In the genomic region with DNA sequence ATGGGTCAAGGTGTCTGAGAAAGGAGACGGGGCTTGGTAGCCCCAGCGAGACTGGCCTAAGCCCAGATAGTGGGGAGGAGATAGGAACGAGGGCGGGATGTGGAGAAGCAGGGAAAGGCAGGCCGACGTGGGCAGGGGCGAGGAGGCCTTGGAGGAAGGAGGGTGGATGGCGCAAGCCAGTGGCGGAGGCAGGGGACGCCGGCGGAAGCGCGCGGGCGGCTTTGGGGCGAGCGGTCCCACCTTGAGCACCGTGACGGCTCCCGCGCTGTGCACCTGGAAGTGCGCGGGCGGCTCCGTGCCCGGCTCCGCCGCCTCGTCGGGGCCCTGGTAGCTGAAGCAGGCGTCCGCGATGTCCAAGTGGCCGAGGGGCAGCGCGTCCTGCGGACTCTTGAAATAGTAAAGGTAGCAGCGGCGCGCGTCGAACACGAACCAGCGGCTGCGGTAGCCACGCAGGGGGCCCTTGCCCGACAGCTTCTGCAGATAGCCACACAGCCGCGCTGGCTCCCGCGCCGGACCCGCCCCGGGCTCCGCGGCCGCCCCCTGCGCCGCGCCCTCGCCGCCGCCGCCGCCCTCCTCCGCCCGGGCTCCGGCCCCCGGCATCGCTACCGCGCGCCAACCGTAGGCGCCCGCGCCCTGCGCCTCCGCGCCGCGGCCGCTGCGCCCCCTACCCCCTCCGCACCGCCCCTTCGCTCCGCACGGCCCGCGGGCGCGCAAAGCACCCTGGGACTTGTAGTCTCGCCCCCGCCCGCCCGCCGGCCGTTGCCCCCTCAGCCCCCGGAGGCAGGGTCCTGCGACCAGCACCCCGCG, we compare ENCODE assay signal across 8 cellular contexts. TPM values are rescaled to one million over a fixed set of nuclear protein-coding genes. Genes with fewer than 3 reads are reported as not detected.
DNase-seq lines count a peak whose midpoint lies in the region; ATAC-seq and TF ChIP-seq lines count a peak whose summit lies in the region.

A gene (minus strand): TSS at position 659 of the 807 bp plus-strand sequence. CDS start 59 bp downstream, at position 600.

- H3K9me3 ChIP-seq in mucosa of stomach (ENCODE audit: control insufficient read depth, low read length) = no peaks in the 10 kb centered on the region

- H3K27me3 ChIP-seq in mucosa of stomach (ENCODE audit: control insufficient read depth, insufficient read depth, low read length) = no peaks in the 10 kb centered on the region

- H3K36me3 ChIP-seq in mucosa of stomach (ENCODE audit: control insufficient read depth, insufficient read depth, low read length) = no peaks in the 10 kb centered on the region

- ATAC-seq in GM18519 (IDR thresholded peaks at IDR 0.05; ENCODE audit: low FRiP score, unreplicated experiment) (peak; percentile 39), HG03095 (IDR thresholded peaks at IDR 0.05; ENCODE audit: unreplicated experiment) (peak; percentile 55)

- H3K4me1 ChIP-seq in mucosa of stomach (ENCODE audit: control insufficient read depth, insufficient read depth, low read length) = peaks cover 29% of the 10 kb centered on the region

- DNase-seq in A172 (ENCODE audit: low spot score) (no peak), NOMO-1 (lab: John Stamatoyannopoulos, UW; ENCODE audit: unreplicated experiment in 2 of 2) (peak; percentile 44 to 51), activated T-cell treated with anti-CD3 and anti-CD28 coated beads for 24 hours (ENCODE audit: low read depth) (peak; percentile 64), epithelial cell of proximal tubule (ENCODE audit: low read depth) (no peak)
- peak; percentile 25 to 71 for DNase-seq in stimulated activated CD8-positive, alpha-beta memory T cell treated with anti-CD3 and anti-CD28 coated beads, Interleukin-7, amount 100 ng/mL, for 4 hours (ENCODE audit: low read depth in 2 of 2)

- H3K4me3 ChIP-seq in epithelial cell of proximal tubule (ENCODE audit: low read depth, low read length) (peak within 1 kb of the TSS; percentile 64), mucosa of stomach (ENCODE audit: low read length) (peak within 1 kb of the TSS; percentile 65)

- TF ChIP-seq CTCF in epithelial cell of proximal tubule (conservative IDR thresholded peaks at IDR 0.05; ENCODE audit: low read depth, low read length) = no peak

- peak within 1 kb of the TSS; percentile 90 for H3K9ac ChIP-seq in mucosa of stomach (ENCODE audit: low read length)

RNA-seq across cellular contexts. Expression of the gene that starts here (rescaled TPM):
- 14.5 and 14.9 TPM in 2 replicates for total RNA-seq in A172 (2014; rRNA removed; shearing (Covaris generic))
- total RNA-seq in epithelial cell of proximal tubule = 15.0 and 21.3 TPM in 2 replicates

Comparison
In these comparisons a context has a peak if more than half of its experiments do, and no peak if none do; other contexts are left out.
1. DNase-seq: peak in NOMO-1 (2 of 2), activated T-cell treated with anti-CD3 and anti-CD28 coated beads for 24 hours (single experiment) and stimulated activated CD8-positive, alpha-beta memory T cell treated with anti-CD3 and anti-CD28 coated beads, Interleukin-7, amount 100 ng/mL, for 4 hours (2 of 2); none in A172 (single experiment) and epithelial cell of proximal tubule (single experiment).